1 cellular context compared by ENCODE assay signal in genomic region chr15:90358124-90359033, GRCh38.
TF ChIP-seq lines count a peak whose summit lies in the region.

No MANE protein-coding gene starts in this region.

TF ChIP-seq in HEK293, 187 proteins besides CTCF, POLR2A, EP300 and RAD21 (continued from another document):
- no peak for TF ChIP-seq ZNF785 (tag by site-specific recombination; IDR thresholded peaks at IDR 0.05)
- TF ChIP-seq GFI1B (tag by site-specific recombination; IDR thresholded peaks at IDR 0.05) = no peak
- no peak for TF ChIP-seq ZBTB49 (tag by site-specific recombination; IDR thresholded peaks at IDR 0.05; ENCODE audit: low read depth)
- TF ChIP-seq, protein P1, sequence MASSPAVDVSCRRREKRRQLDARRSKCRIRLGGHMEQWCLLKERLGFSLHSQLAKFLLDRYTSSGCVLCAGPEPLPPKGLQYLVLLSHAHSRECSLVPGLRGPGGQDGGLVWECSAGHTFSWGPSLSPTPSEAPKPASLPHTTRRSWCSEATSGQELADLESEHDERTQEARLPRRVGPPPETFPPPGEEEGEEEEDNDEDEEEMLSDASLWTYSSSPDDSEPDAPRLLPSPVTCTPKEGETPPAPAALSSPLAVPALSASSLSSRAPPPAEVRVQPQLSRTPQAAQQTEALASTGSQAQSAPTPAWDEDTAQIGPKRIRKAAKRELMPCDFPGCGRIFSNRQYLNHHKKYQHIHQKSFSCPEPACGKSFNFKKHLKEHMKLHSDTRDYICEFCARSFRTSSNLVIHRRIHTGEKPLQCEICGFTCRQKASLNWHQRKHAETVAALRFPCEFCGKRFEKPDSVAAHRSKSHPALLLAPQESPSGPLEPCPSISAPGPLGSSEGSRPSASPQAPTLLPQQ (tag by site-specific recombination; IDR thresholded peaks at IDR 0.05) = no peak
- no peak for TF ChIP-seq ZBTB1 (tag by site-specific recombination; IDR thresholded peaks at IDR 0.05)
- TF ChIP-seq ZNF248 (tag by site-specific recombination; IDR thresholded peaks at IDR 0.05) = no peak
- TF ChIP-seq HOXD13 (CRISPR knock-in tag; IDR thresholded peaks at IDR 0.05; ENCODE audit: borderline replicate concordance) = no peak
- TF ChIP-seq ZNF558 (tag by site-specific recombination; IDR thresholded peaks at IDR 0.05) = no peak
- TF ChIP-seq, protein P2, sequence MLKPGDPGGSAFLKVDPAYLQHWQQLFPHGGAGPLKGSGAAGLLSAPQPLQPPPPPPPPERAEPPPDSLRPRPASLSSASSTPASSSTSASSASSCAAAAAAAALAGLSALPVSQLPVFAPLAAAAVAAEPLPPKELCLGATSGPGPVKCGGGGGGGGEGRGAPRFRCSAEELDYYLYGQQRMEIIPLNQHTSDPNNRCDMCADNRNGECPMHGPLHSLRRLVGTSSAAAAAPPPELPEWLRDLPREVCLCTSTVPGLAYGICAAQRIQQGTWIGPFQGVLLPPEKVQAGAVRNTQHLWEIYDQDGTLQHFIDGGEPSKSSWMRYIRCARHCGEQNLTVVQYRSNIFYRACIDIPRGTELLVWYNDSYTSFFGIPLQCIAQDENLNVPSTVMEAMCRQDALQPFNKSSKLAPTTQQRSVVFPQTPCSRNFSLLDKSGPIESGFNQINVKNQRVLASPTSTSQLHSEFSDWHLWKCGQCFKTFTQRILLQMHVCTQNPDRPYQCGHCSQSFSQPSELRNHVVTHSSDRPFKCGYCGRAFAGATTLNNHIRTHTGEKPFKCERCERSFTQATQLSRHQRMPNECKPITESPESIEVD (tag by site-specific recombination; IDR thresholded peaks at IDR 0.05) = peak; percentile 52; the same call in 1 of the 2 replicates
- no peak for TF ChIP-seq ZNF629 (tag by site-specific recombination; IDR thresholded peaks at IDR 0.05)
